9 cellular contexts compared by ENCODE assay signal in genomic region chr17:65514082-65514481, GRCh38. TPM values are rescaled to one million over a fixed set of nuclear protein-coding genes. Genes with fewer than 3 reads are reported as not detected.
DNase-seq lines count a peak whose midpoint lies in the region; ATAC-seq and TF ChIP-seq lines count a peak whose summit lies in the region.
"Had no signal": no experiment of that assay in that cellular context is flagged by ENCODE, and none has a peak within 500 bp of the region (broad histone marks: within the 10 kb centered on the region; RNA-seq: fewer than 3 reads in every experiment).

No MANE protein-coding gene starts in this region.

- peaks cover 8% of the 10 kb centered on the region for H3K27me3 Mint-ChIP-seq in nephron (ENCODE audit: low read depth)

- H3K79me2 ChIP-seq in mammary epithelial cell (ENCODE audit: insufficient read depth, low read length) = no peaks in the 10 kb centered on the region

- no peak overlapping the region for H3K56ac ChIP-seq in IMR-90 (ENCODE audit: extremely low read depth, insufficient read depth, low read length)

- no peak overlapping the region for H2AK9ac ChIP-seq in IMR-90 (replicated peaks; ENCODE audit: low read depth, low read length, poor library complexity)

- peaks cover 33% of the 10 kb centered on the region for H3K4me1 Mint-ChIP-seq in nephron

- intact Hi-C loops in IMR-90 (cut with micrococcal nuclease) (no loop called here), mammary epithelial cell (cut with micrococcal nuclease) (no loop called here)

- H4K91ac ChIP-seq in IMR-90 (ENCODE audit: insufficient read depth, low read depth, low read length) = no peak overlapping the region

- dilution Hi-C loops in IMR-90 (cut with HindIII; ENCODE audit: low sequenced_read_pairs, unreplicated experiment) (no loop called here), mammary epithelial cell (cut with HindIII; ENCODE audit: low sequenced_read_pairs) (no loop called here)

- H3K36me3 Mint-ChIP-seq in nephron (ENCODE audit: low read depth) = peaks cover 3% of the 10 kb centered on the region

- H3K4me2 ChIP-seq in IMR-90 (ENCODE audit: low read depth, low read length) (no peak overlapping the region), mammary epithelial cell (ENCODE audit: insufficient read depth, low read depth, low read length) (no peak overlapping the region)

- peaks cover 6% of the 10 kb centered on the region; the same call in 1 of the 2 replicates for H3K4me1 ChIP-seq in IMR-90 (ENCODE audit: control insufficient read depth, insufficient read depth, low read length)
- H3K4me1 ChIP-seq in mammary epithelial cell (ENCODE audit: insufficient read depth, low read length) = no peaks in the 10 kb centered on the region

- BruUV-seq in IMR-90 (replicated peaks; lab: Mats Ljungman, UMichigan) (no TSS peak), mammary epithelial cell (replicated peaks; lab: Mats Ljungman, UMichigan) (no TSS peak)

- H3K27ac ChIP-seq in IMR-90 (ENCODE audit: insufficient read depth, low read length) = no peak overlapping the region
- no peak overlapping the region for H3K27ac ChIP-seq in mammary epithelial cell (ENCODE audit: insufficient read depth, low read depth, low read length)

- no peak overlapping the region for H2AK5ac ChIP-seq in IMR-90 (ENCODE audit: low read depth, low read length)

- no peak overlapping the region for H3K18ac ChIP-seq in IMR-90 (ENCODE audit: low read depth, low read length)

- H3K36me3 ChIP-seq in IMR-90 (ENCODE audit: control insufficient read depth, insufficient read depth, low read length) (no peaks in the 10 kb centered on the region), mammary epithelial cell (ENCODE audit: insufficient read depth, low read length) (no peaks in the 10 kb centered on the region)

- no peak overlapping the region for H3K4me3 Mint-ChIP-seq in nephron

- H2BK15ac ChIP-seq in IMR-90 (ENCODE audit: low read depth, low read length) = no peak overlapping the region

- POLR2A ChIA-PET in IMR-90 (lab: Charles Lee; ENCODE audit: unreplicated experiment) = no interaction called here

- H3K27ac Mint-ChIP-seq in nephron = peak overlapping the region; percentile 28 to 85 (median 78)

- H4K8ac ChIP-seq in IMR-90 (ENCODE audit: low read depth in 2 of 2, low read length in 2 of 2) = no peak overlapping the region

- ATAC-seq in IMR-90 (ENCODE audit: low read depth) (peak; percentile 20; the same call in 1 of the 2 replicates), HG03460 (IDR thresholded peaks at IDR 0.05; ENCODE audit: unreplicated experiment) (no peak), HG03095 (IDR thresholded peaks at IDR 0.05; ENCODE audit: unreplicated experiment) (no peak), GM21423 (IDR thresholded peaks at IDR 0.05; ENCODE audit: unreplicated experiment) (no peak)

- 52% methylated on average over 3 of the region's 8 CpGs; no CpG with 5 or more reads in 1 of the 2 experiments for WGBS in IMR-90 (ENCODE audit: extremely low coverage in 2 of 2, insufficient read length in 1 of 2), 2 experiments
- WGBS in mammary epithelial cell (ENCODE audit: low coverage, missing lambda C conversion rate) = 5% methylated on average over 8 of the region's 8 CpGs

- H4K5ac ChIP-seq in IMR-90 (ENCODE audit: low read depth, low read length) = no peak overlapping the region

- no peak for TF ChIP-seq CTCF in IMR-90 (conservative IDR thresholded peaks at IDR 0.05; ENCODE audit: low read depth, low read length)
- TF ChIP-seq CTCF in mammary epithelial cell (conservative IDR thresholded peaks at IDR 0.05 in 1 of 2, IDR thresholded peaks at IDR 0.05 in 1 of 2; ENCODE audit: extremely low read depth in 1 of 2, insufficient read depth in 1 of 2, low read depth in 1 of 2, low read length in 2 of 2) = no peak
- no peak for TF ChIP-seq CTCF in nephron (IDR thresholded peaks at IDR 0.05; ENCODE audit: unreplicated experiment in 3 of 3)

- no peak overlapping the region for H3K4me3 ChIP-seq in IMR-90 (ENCODE audit: insufficient read depth, low read depth, low read length)
- H3K4me3 ChIP-seq in mammary epithelial cell (replicated peaks in 1 of 3; ENCODE audit: insufficient read depth in 1 of 3, low read depth in 2 of 3, low read length in 3 of 3) = no peak overlapping the region

- no peak for TF ChIP-seq RAD21 in IMR-90 (IDR thresholded peaks at IDR 0.05; ENCODE audit: low read length)

- in situ Hi-C loops in IMR-90 (cut with MboI; ENCODE audit: low sequenced_read_pairs) = no loop called here
- in situ Hi-C loops in mammary epithelial cell (cut with MboI; ENCODE audit: low sequenced_read_pairs in 2 of 2) = no loop called here

- H2BK20ac ChIP-seq in IMR-90 (ENCODE audit: low read depth, low read length) = no peak overlapping the region

- H3K9me3 Mint-ChIP-seq in nephron = peaks cover 7% of the 10 kb centered on the region

- no peak for TF ChIP-seq POLR2A in IMR-90 (IDR thresholded peaks at IDR 0.05; ENCODE audit: low read depth, low read length)

- DNase-seq in EH (ENCODE audit: low read depth) (peak; percentile 77), IMR-90 (peak; percentile 56), mammary epithelial cell (peak; percentile 67), NCI-H2171 treated with DMSO at 0.1 percent for 48 hours (lab: John Stamatoyannopoulos, UW) (no peak)
- DNase-seq: NCI-H345 had no signal

- no peak overlapping the region for H3K14ac ChIP-seq in IMR-90 (replicated peaks; ENCODE audit: low read depth, low read length)

- peaks cover 5% of the 10 kb centered on the region for H3K27me3 ChIP-seq in IMR-90 (ENCODE audit: control insufficient read depth, insufficient read depth, low read length)
- H3K27me3 ChIP-seq in mammary epithelial cell (ENCODE audit: insufficient read depth, low read length) = no peaks in the 10 kb centered on the region

- H4K20me1 ChIP-seq in IMR-90 (ENCODE audit: insufficient read depth, low read length) = no peaks in the 10 kb centered on the region
- no peaks in the 10 kb centered on the region for H4K20me1 ChIP-seq in mammary epithelial cell (ENCODE audit: insufficient read depth, low read length)

- H3K79me1 ChIP-seq in IMR-90 (ENCODE audit: low read depth in 1 of 2, low read length in 2 of 2) = no peaks in the 10 kb centered on the region

- no peak overlapping the region for H2AFZ ChIP-seq in IMR-90 (replicated peaks; ENCODE audit: low read length, poor library complexity)
- H2AFZ ChIP-seq in mammary epithelial cell (ENCODE audit: low read depth, low read length) = no peak overlapping the region

- no peak overlapping the region for H3K23ac ChIP-seq in IMR-90 (ENCODE audit: low read depth, low read length)

- H2BK120ac ChIP-seq in IMR-90 (ENCODE audit: low read depth, low read length) = no peak overlapping the region

- H3K9me1 ChIP-seq in IMR-90 (ENCODE audit: insufficient read depth, low read length) = peaks cover 2% of the 10 kb centered on the region; the same call in 1 of the 2 replicates

- H3K9me3 ChIP-seq in IMR-90 (ENCODE audit: control insufficient read depth, insufficient read depth, low read length) (peaks cover 2% of the 10 kb centered on the region; the same call in 1 of the 2 replicates), mammary epithelial cell (replicated peaks; ENCODE audit: insufficient read depth, low read length) (peaks cover 8% of the 10 kb centered on the region)

- CTCF ChIA-PET in IMR-90 (lab: Yijun Ruan, JAX) (no interaction called here), mammary epithelial cell (lab: Charles Lee; ENCODE audit: low non-redundant PET) (no interaction called here)

- no peak overlapping the region for H3K4ac ChIP-seq in IMR-90 (ENCODE audit: low read depth, low read length)

- H2BK5ac ChIP-seq in IMR-90 (ENCODE audit: low read depth, low read length, poor library complexity, severe bottlenecking) = no peak overlapping the region

- H3K9ac ChIP-seq in IMR-90 (ENCODE audit: low read depth, low read length) = no peak overlapping the region
- H3K9ac ChIP-seq in mammary epithelial cell (ENCODE audit: insufficient read depth, low read length) = no peak overlapping the region

TF ChIP-seq in IMR-90, 13 proteins besides CTCF, POLR2A, EP300 and RAD21:
- TF ChIP-seq SMC3 (IDR thresholded peaks at IDR 0.05; ENCODE audit: low read depth, low read length) (no peak), CEBPB (IDR thresholded peaks at IDR 0.05; ENCODE audit: low read depth, low read length) (no peak), MAZ (IDR thresholded peaks at IDR 0.05; ENCODE audit: borderline replicate concordance, low read depth, low read length) (no peak), FOS (IDR thresholded peaks at IDR 0.05; ENCODE audit: low read depth, low read length) (0 out of 2 replicates have a peak, but pooled peaks have one; percentile 32), RFX5 (IDR thresholded peaks at IDR 0.05; ENCODE audit: low read depth, low read length) (no peak), RCOR1 (IDR thresholded peaks at IDR 0.05; ENCODE audit: insufficient replicate concordance, low read length) (no peak), BHLHE40 (IDR thresholded peaks at IDR 0.05; ENCODE audit: low read depth, low read length) (peak; percentile 51; the same call in 1 of the 2 replicates), NFE2L2 (IDR thresholded peaks at IDR 0.05; ENCODE audit: low read depth, low read length) (no peak)
- TF ChIP-seq, protein P1, sequence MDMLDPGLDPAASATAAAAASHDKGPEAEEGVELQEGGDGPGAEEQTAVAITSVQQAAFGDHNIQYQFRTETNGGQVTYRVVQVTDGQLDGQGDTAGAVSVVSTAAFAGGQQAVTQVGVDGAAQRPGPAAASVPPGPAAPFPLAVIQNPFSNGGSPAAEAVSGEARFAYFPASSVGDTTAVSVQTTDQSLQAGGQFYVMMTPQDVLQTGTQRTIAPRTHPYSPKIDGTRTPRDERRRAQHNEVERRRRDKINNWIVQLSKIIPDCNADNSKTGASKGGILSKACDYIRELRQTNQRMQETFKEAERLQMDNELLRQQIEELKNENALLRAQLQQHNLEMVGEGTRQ (IDR thresholded peaks at IDR 0.05; ENCODE audit: low read depth, low read length) = no peak

RNA-seq across cellular contexts. Expression of gene AXIN2, which starts 47.4 kb away (rescaled TPM):
- total RNA-seq in IMR-90 (2012; rRNA removed) (1.8 and 1.9 TPM in 2 replicates), mammary epithelial cell (under 1 TPM; 0.14 to 0.67 TPM)
- polyA plus RNA-seq in IMR-90 (2012; rRNA removed) (0.91 and 0.99 TPM in 2 replicates), mammary epithelial cell (0.01 TPM)
- 1.0 TPM in 2 replicates for polyA plus RNA-seq in IMR-90 (2012; cell fraction: cytosol; rRNA removed)
- polyA plus RNA-seq in IMR-90 (2012; cell fraction: nucleus; rRNA removed; ENCODE audit: low replicate concordance) = 2.3 and 2.4 TPM in 2 replicates
- not detected for polyA minus RNA-seq in mammary epithelial cell
